In genomic region chr6:149860834-149861602, GRCh38 we compare ENCODE assay signal across 2 cellular contexts.
TF ChIP-seq lines count a peak whose summit lies in the region.

No MANE protein-coding gene starts in this region.

TF ChIP-seq in Ishikawa, 13 proteins besides CTCF, POLR2A, EP300 and RAD21:
- TF ChIP-seq ZBTB7A (IDR thresholded peaks at IDR 0.05; ENCODE audit: low read depth) (no peak), USF1 (IDR thresholded peaks at IDR 0.05) (no peak), EGR1 (IDR thresholded peaks at IDR 0.05) (no peak), YY1 (IDR thresholded peaks at IDR 0.05; ENCODE audit: low read depth) (no peak), CREB1 (IDR thresholded peaks at IDR 0.05; ENCODE audit: low read depth) (no peak), MAX (IDR thresholded peaks at IDR 0.05) (no peak), TAF1 (IDR thresholded peaks at IDR 0.05; ENCODE audit: low read depth) (no peak), FOXM1 (IDR thresholded peaks at IDR 0.05; ENCODE audit: borderline replicate concordance, low read depth) (no peak), NFIC (IDR thresholded peaks at IDR 0.05) (no peak), CEBPB (IDR thresholded peaks at IDR 0.05) (no peak)

TF ChIP-seq in HepG2, 621 proteins besides CTCF, POLR2A, EP300 and RAD21 (continues in another document):
- TF ChIP-seq GATA4 (IDR thresholded peaks at IDR 0.05; ENCODE audit: borderline replicate concordance, low read depth) (0 out of 2 replicates have a peak, but pooled peaks have one; percentile 45), ZNF530 (CRISPR knock-in tag; IDR thresholded peaks at IDR 0.05; ENCODE audit: low read depth) (no peak), ONECUT2 (CRISPR knock-in tag; IDR thresholded peaks at IDR 0.05) (no peak), MED8 (CRISPR knock-in tag; IDR thresholded peaks at IDR 0.05; ENCODE audit: insufficient replicate concordance) (no peak), ARID5B (CRISPR knock-in tag; IDR thresholded peaks at IDR 0.05) (peak; percentile 95), ARID2 (CRISPR knock-in tag; IDR thresholded peaks at IDR 0.05; ENCODE audit: borderline replicate concordance) (no peak), REXO4 (CRISPR knock-in tag; IDR thresholded peaks at IDR 0.05; ENCODE audit: borderline replicate concordance) (no peak), KLF16 (CRISPR knock-in tag; IDR thresholded peaks at IDR 0.05) (no peak; a peak in 1 of 4 replicates), ARID3A (IDR thresholded peaks at IDR 0.05; ENCODE audit: low read depth, low read length) (0 out of 2 replicates have a peak, but pooled peaks have one; percentile 6), ZNF619 (CRISPR knock-in tag; IDR thresholded peaks at IDR 0.05) (peak; percentile 40; the same call in 1 of the 2 replicates), PRDM15 (CRISPR knock-in tag; IDR thresholded peaks at IDR 0.05) (0 out of 2 replicates have a peak, but pooled peaks have one; percentile 21), PCBP1 (IDR thresholded peaks at IDR 0.05; ENCODE audit: borderline replicate concordance, low read depth, low read length) (no peak), ZNF570 (CRISPR knock-in tag; IDR thresholded peaks at IDR 0.05; ENCODE audit: borderline replicate concordance) (no peak), ETV5 (CRISPR knock-in tag; IDR thresholded peaks at IDR 0.05; ENCODE audit: borderline replicate concordance) (no peak), ZNF17 (CRISPR knock-in tag; IDR thresholded peaks at IDR 0.05) (no peak), MLLT10 (CRISPR knock-in tag; IDR thresholded peaks at IDR 0.05) (no peak), ZNF20 (CRISPR knock-in tag; IDR thresholded peaks at IDR 0.05) (no peak), BCL6 (CRISPR knock-in tag; IDR thresholded peaks at IDR 0.05) (peak; percentile 90), IRF2 (CRISPR knock-in tag; IDR thresholded peaks at IDR 0.05) (peak; percentile 93), SNAPC5 (CRISPR knock-in tag; IDR thresholded peaks at IDR 0.05; ENCODE audit: borderline replicate concordance) (0 out of 2 replicates have a peak, but pooled peaks have one; percentile 26), MIER2 (CRISPR knock-in tag; IDR thresholded peaks at IDR 0.05) (peak; percentile 72; the same call in 1 of the 2 replicates), TAF1 (CRISPR knock-in tag; IDR thresholded peaks at IDR 0.05) (no peak), LCORL (IDR thresholded peaks at IDR 0.05) (no peak), LCORL (CRISPR knock-in tag; IDR thresholded peaks at IDR 0.05) (peak; percentile 43; the same call in 1 of the 2 replicates), ZNF460 (CRISPR knock-in tag; IDR thresholded peaks at IDR 0.05; ENCODE audit: borderline replicate concordance) (peak; percentile 9; the same call in 1 of the 2 replicates), ATF1 (CRISPR knock-in tag; IDR thresholded peaks at IDR 0.05) (no peak), YEATS2 (CRISPR knock-in tag; IDR thresholded peaks at IDR 0.05; ENCODE audit: borderline replicate concordance) (peak; percentile 57; the same call in 1 of the 2 replicates), ZHX1 (CRISPR knock-in tag; IDR thresholded peaks at IDR 0.05; ENCODE audit: low read depth) (peak; percentile 64; the same call in 1 of the 2 replicates), ZEB1 (IDR thresholded peaks at IDR 0.05; ENCODE audit: insufficient replicate concordance, low read depth) (no peak), KLF15 (CRISPR knock-in tag; IDR thresholded peaks at IDR 0.05; ENCODE audit: borderline replicate concordance) (no peak), HINFP (CRISPR knock-in tag; IDR thresholded peaks at IDR 0.05; ENCODE audit: low read depth) (peak; percentile 46; the same call in 1 of the 2 replicates), ZBTB20 (CRISPR knock-in tag; IDR thresholded peaks at IDR 0.05; ENCODE audit: borderline replicate concordance, low read depth) (no peak; the same call in 1 of the 2 replicates), ZFY (CRISPR knock-in tag; IDR thresholded peaks at IDR 0.05) (peak; percentile 78), ZFP62 (CRISPR knock-in tag; IDR thresholded peaks at IDR 0.05) (no peak), CENPBD1 (CRISPR knock-in tag; IDR thresholded peaks at IDR 0.05; ENCODE audit: borderline replicate concordance, low read depth) (no peak), SRY (CRISPR knock-in tag; IDR thresholded peaks at IDR 0.05) (peak; percentile 20; the same call in 1 of the 2 replicates), NFE2 (CRISPR knock-in tag; IDR thresholded peaks at IDR 0.05) (no peak), ATF3 (CRISPR knock-in tag; IDR thresholded peaks at IDR 0.05) (no peak), ZBTB14 (CRISPR knock-in tag; IDR thresholded peaks at IDR 0.05) (peak; percentile 20; the same call in 1 of the 2 replicates)
